8 cellular contexts compared by ENCODE assay signal in genomic region chr4:136864580-136865185, GRCh38.
DNase-seq lines count a peak whose midpoint lies in the region; ATAC-seq and TF ChIP-seq lines count a peak whose summit lies in the region.

No MANE protein-coding gene starts in this region.

- H3K4me3 ChIP-seq in spleen = no peak overlapping the region

- no peak overlapping the region for H3K27ac ChIP-seq in spleen

- H3K27me3 Mint-ChIP-seq in activated naive CD8-positive, alpha-beta T cell treated with anti-CD3 and anti-CD28 coated beads for 36 hours = no peaks in the 10 kb centered on the region

- H3K36me3 ChIP-seq in spleen = no peaks in the 10 kb centered on the region

- H3K36me3 Mint-ChIP-seq in activated naive CD8-positive, alpha-beta T cell treated with anti-CD3 and anti-CD28 coated beads for 36 hours = no peaks in the 10 kb centered on the region

- H3K4me1 Mint-ChIP-seq in activated naive CD8-positive, alpha-beta T cell treated with anti-CD3 and anti-CD28 coated beads for 36 hours = no peaks in the 10 kb centered on the region

- intact Hi-C loops in spleen (cut with DNase I; ENCODE audit: low total_unique reads) = no loop called here

- DNase-seq in DMS53 treated with DMSO at 0.1 percent for 48 hours (lab: John Stamatoyannopoulos, UW; ENCODE audit: unreplicated experiment) (peak; percentile 55), NCI-H2196 treated with DMSO at 0.1 percent for 48 hours (lab: John Stamatoyannopoulos, UW; ENCODE audit: unreplicated experiment) (peak; percentile 3), hepatic stellate cell (ENCODE audit: low spot score) (peak; percentile 14), spleen (no peak), activated T-cell treated with anti-CD3 and anti-CD28 coated beads for 4 hours (no peak)
- DNase-seq in activated naive CD8-positive, alpha-beta T cell treated with anti-CD3 and anti-CD28 coated beads for 36 hours = peak; percentile 4

- TF ChIP-seq CTCF in spleen (IDR thresholded peaks at IDR 0.05 in 8 of 11, conservative IDR thresholded peaks at IDR 0.05 in 3 of 11) = peak; percentile 19 to 78 (median 59)

- no peak overlapping the region for H3K4me3 Mint-ChIP-seq in activated naive CD8-positive, alpha-beta T cell treated with anti-CD3 and anti-CD28 coated beads for 36 hours

- TF ChIP-seq POLR2A in spleen (IDR thresholded peaks at IDR 0.05) = no peak

- WGBS in spleen, 5 donors = 2 to 4% (median 3%) methylated on average over 2 of the region's 2 CpGs

- H3K27me3 ChIP-seq in spleen (replicated peaks in 1 of 7) = no peaks in the 10 kb centered on the region

- H3K27ac Mint-ChIP-seq in activated naive CD8-positive, alpha-beta T cell treated with anti-CD3 and anti-CD28 coated beads for 36 hours = no peak overlapping the region

- H3K9me3 Mint-ChIP-seq in activated naive CD8-positive, alpha-beta T cell treated with anti-CD3 and anti-CD28 coated beads for 36 hours = no peaks in the 10 kb centered on the region

- H3K4me1 ChIP-seq in spleen = peaks cover 0 to 8% (median 0%) of the 10 kb centered on the region in 6 donors

- ATAC-seq in GM19351 (IDR thresholded peaks at IDR 0.05; ENCODE audit: unreplicated experiment) (peak; percentile 96), HG03175 (IDR thresholded peaks at IDR 0.05; ENCODE audit: unreplicated experiment) (peak; percentile 83)

- no peaks in the 10 kb centered on the region for H3K9me3 ChIP-seq in spleen

Comparison
In these comparisons a context has a peak if more than half of its experiments do, and no peak if none do; other contexts are left out.
1. DNase-seq: peak in DMS53 treated with DMSO at 0.1 percent for 48 hours (single experiment), NCI-H2196 treated with DMSO at 0.1 percent for 48 hours (single experiment), activated naive CD8-positive, alpha-beta T cell treated with anti-CD3 and anti-CD28 coated beads for 36 hours (single experiment) and hepatic stellate cell (single experiment); none in spleen (single experiment) and activated T-cell treated with anti-CD3 and anti-CD28 coated beads for 4 hours (single experiment).